ENCODE assay signal across 8 cellular contexts in the genomic region with DNA sequence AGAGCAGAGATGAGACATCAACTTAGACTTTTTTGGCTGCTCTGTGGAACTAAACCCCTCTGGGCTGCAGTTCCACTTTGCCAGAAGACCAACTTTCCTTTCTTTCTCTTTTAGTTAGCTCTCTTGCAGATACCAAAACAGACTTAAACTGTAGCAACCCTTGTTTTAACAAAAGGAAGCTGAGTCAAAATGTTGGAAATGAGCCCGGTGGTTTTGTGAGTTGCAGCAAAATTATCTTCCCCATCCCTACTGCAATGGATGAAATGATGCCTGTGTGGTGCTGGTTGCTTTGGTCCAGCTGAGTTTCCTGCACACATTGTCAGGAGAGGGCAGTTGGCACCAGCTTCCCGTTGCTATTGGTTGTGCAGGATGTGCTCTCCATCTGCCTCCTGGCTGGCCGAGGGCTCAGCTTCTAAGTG.
A peak's percentile ranks its signal among the peaks of the same experiment; 100 is the strongest.
DNase-seq lines count a peak whose midpoint lies in the region; ATAC-seq and TF ChIP-seq lines count a peak whose summit lies in the region.

No MANE protein-coding gene starts in this region.

- H3K36me3 ChIP-seq in ascending aorta (no peaks in the 10 kb centered on the region), upper lobe of right lung (peaks cover 9% of the 10 kb centered on the region)

- H3K27me3 ChIP-seq in ascending aorta = no peaks in the 10 kb centered on the region
- H3K27me3 ChIP-seq in upper lobe of right lung = no peaks in the 10 kb centered on the region

- H3K27ac ChIP-seq in ascending aorta = peak overlapping the region; percentile 51 to 54
- peak overlapping the region; percentile 20 for H3K27ac ChIP-seq in upper lobe of right lung

- H3K4me1 ChIP-seq in ascending aorta (peaks cover 8 to 48% of the 10 kb centered on the region in 2 donors), upper lobe of right lung (peaks cover 29% of the 10 kb centered on the region)

- ATAC-seq in GM18870 (IDR thresholded peaks at IDR 0.05; ENCODE audit: unreplicated experiment) = peak; percentile 5
- peak; percentile 27 for ATAC-seq in HG03460 (IDR thresholded peaks at IDR 0.05; ENCODE audit: unreplicated experiment)
- peak; percentile 59 for ATAC-seq in upper lobe of right lung
- no peak for ATAC-seq in GM21367 (IDR thresholded peaks at IDR 0.05; ENCODE audit: unreplicated experiment)

- H3K9me3 ChIP-seq in ascending aorta (no peaks in the 10 kb centered on the region), upper lobe of right lung (no peaks in the 10 kb centered on the region)

- no peak for TF ChIP-seq CTCF in ascending aorta (IDR thresholded peaks at IDR 0.05)
- no peak for TF ChIP-seq CTCF in upper lobe of right lung (IDR thresholded peaks at IDR 0.05)

- H3K4me3 ChIP-seq in ascending aorta (peak overlapping the region; percentile 7 to 17), upper lobe of right lung (peak overlapping the region; percentile 4)

- peak; percentile 44 for DNase-seq in AG08396 (ENCODE audit: low spot score)
- DNase-seq in ascending aorta (ENCODE audit: low spot score in 2 of 2) = no peak
- peak; percentile 60 for DNase-seq in kidney tubule cell (ENCODE audit: low spot score)
- DNase-seq in upper lobe of right lung = no peak
- no peak for DNase-seq in stimulated activated CD8-positive, alpha-beta memory T cell treated with anti-CD3 and anti-CD28 coated beads, Interleukin-4, amount 100 ng/mL, for 48 hours

- intact Hi-C loops in ascending aorta (cut with DNase I) = no loop called here
- intact Hi-C loops in upper lobe of right lung (cut with DNase I) = no loop called here

Comparison
In these comparisons a context has a peak if more than half of its experiments do, and no peak if none do; other contexts are left out.
1. DNase-seq: peak in AG08396 (single experiment) and kidney tubule cell (single experiment); none in ascending aorta (0 of 2), upper lobe of right lung (single experiment) and stimulated activated CD8-positive, alpha-beta memory T cell treated with anti-CD3 and anti-CD28 coated beads, Interleukin-4, amount 100 ng/mL, for 48 hours (single experiment).